In genomic region chr18:26540041-26540628, GRCh38 we compare ENCODE assay signal across 12 cellular contexts. TPM values are rescaled to one million over a fixed set of nuclear protein-coding genes. Genes with fewer than 3 reads are reported as not detected.
DNase-seq lines count a peak whose midpoint lies in the region; ATAC-seq and TF ChIP-seq lines count a peak whose summit lies in the region.
"Had no signal": no experiment of that assay in that cellular context is flagged by ENCODE, and none has a peak within 500 bp of the region (broad histone marks: within the 10 kb centered on the region; RNA-seq: fewer than 3 reads in every experiment).

No MANE protein-coding gene starts in this region.

- peaks cover 25% of the 10 kb centered on the region for H3K4me1 Mint-ChIP-seq in chondrocyte (ENCODE audit: low read depth)

- no peak overlapping the region for H3K4me3 Mint-ChIP-seq in chondrocyte (ENCODE audit: unreplicated experiment)
- H3K4me3 Mint-ChIP-seq: activated CD4-positive, alpha-beta T cell treated with anti-CD3 and anti-CD28 coated beads, Interleukin-2, amount 10 ng/mL, durations not matched to agents 24 days and 14 days; naive B cell had no signal

- no peak for ATAC-seq in HG03159 (IDR thresholded peaks at IDR 0.05; ENCODE audit: unreplicated experiment)
- no peak for ATAC-seq in GM21528 (IDR thresholded peaks at IDR 0.05; ENCODE audit: low FRiP score, unreplicated experiment)
- ATAC-seq in HG02623 (IDR thresholded peaks at IDR 0.05; ENCODE audit: unreplicated experiment): no peak

- peak overlapping the region; percentile 9 for H3K27ac Mint-ChIP-seq in chondrocyte (ENCODE audit: unreplicated experiment)
- H3K27ac Mint-ChIP-seq: activated CD4-positive, alpha-beta T cell treated with anti-CD3 and anti-CD28 coated beads, Interleukin-2, amount 10 ng/mL, durations not matched to agents 24 days and 14 days; naive B cell had no signal

- no peaks in the 10 kb centered on the region for H3K9me3 Mint-ChIP-seq in chondrocyte (ENCODE audit: low read depth)
- H3K9me3 Mint-ChIP-seq: activated CD4-positive, alpha-beta T cell treated with anti-CD3 and anti-CD28 coated beads, Interleukin-2, amount 10 ng/mL, durations not matched to agents 24 days and 14 days; naive B cell had no signal

- H3K27ac ChIP-seq in substantia nigra (ENCODE audit: low read depth, low read length, poor library complexity, severe bottlenecking): no peak overlapping the region

- no peaks in the 10 kb centered on the region for H3K36me3 Mint-ChIP-seq in chondrocyte (ENCODE audit: low read depth)
- H3K36me3 Mint-ChIP-seq: naive B cell had no signal

- no peak for TF ChIP-seq CTCF in chondrocyte (IDR thresholded peaks at IDR 0.05)

- DNase-seq in ELR (ENCODE audit: low read depth): peak; percentile 61
- peak; percentile 14 for DNase-seq in NCI-H1694 (lab: John Stamatoyannopoulos, UW)
- DNase-seq in chondrocyte (ENCODE audit: low spot score): no peak
- peak; percentile 21 for DNase-seq in myocyte (ENCODE audit: low read depth)
- DNase-seq in substantia nigra (lab: John Stamatoyannopoulos, UW): no peak
- DNase-seq: activated CD4-positive, alpha-beta T cell treated with anti-CD3 and anti-CD28 coated beads, Interleukin-2, amount 10 ng/mL, durations not matched to agents 24 days and 14 days; naive B cell; NCI-H1436 treated with DMSO at 0.1 percent for 48 hours; NCI-H774 had no signal

- no peaks in the 10 kb centered on the region for H3K27me3 Mint-ChIP-seq in chondrocyte (ENCODE audit: low read depth)
- H3K27me3 Mint-ChIP-seq: activated CD4-positive, alpha-beta T cell treated with anti-CD3 and anti-CD28 coated beads, Interleukin-2, amount 10 ng/mL, durations not matched to agents 24 days and 14 days; naive B cell had no signal

RNA-seq across cellular contexts. Expression of gene KCTD1, which starts 8.2 kb away (rescaled TPM):
- total RNA-seq in chondrocyte (17.1 to 18.1 TPM (median 17.5 TPM) in 3 replicates), myocyte (5.8 and 8.3 TPM in 2 replicates)
- polyA plus RNA-seq in myocyte (2012): 5.8 TPM

Comparison
In these comparisons a context has a peak if more than half of its experiments do, and no peak if none do; other contexts are left out.
1. DNase-seq: peak in ELR (single experiment), NCI-H1694 (single experiment) and myocyte (single experiment); none in chondrocyte (single experiment) and substantia nigra (0 of 49).